24 cellular contexts compared by ENCODE assay signal in the genomic region with DNA sequence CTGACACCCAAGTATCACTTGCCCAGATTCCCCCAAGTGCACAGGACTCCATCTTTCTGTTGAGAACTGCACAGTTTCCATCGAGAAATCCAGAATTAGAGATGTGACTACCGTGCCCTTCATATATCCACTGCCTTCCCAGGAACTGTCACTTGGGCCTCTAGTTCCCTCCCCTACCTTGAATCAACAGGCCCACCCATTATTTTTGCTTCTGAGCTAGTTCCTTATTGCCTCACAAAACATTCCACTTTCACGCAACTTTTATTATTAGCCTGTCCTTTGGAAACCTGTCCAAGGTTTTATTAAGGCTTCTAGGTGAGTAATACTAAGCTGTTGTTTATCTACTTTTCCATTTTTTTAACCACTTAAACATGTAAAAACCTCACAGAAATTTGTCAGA. TPM values are rescaled to one million over a fixed set of nuclear protein-coding genes. Genes with fewer than 3 reads are reported as not detected.
DNase-seq lines count a peak whose midpoint lies in the region; ATAC-seq, FAIRE-seq and TF ChIP-seq lines count a peak whose summit lies in the region.
"Had no signal": no experiment of that assay in that cellular context is flagged by ENCODE, and none has a peak within 500 bp of the region (broad histone marks: within the 10 kb centered on the region; RNA-seq: fewer than 3 reads in every experiment).

No MANE protein-coding gene starts in this region.

- no peaks in the 10 kb centered on the region for H3K27me3 ChIP-seq in DOHH2 (ENCODE audit: control insufficient read depth, low read length)
- H3K27me3 ChIP-seq in PC-3 (ENCODE audit: low read length) = no peaks in the 10 kb centered on the region
- H3K27me3 ChIP-seq in hepatocyte = no peaks in the 10 kb centered on the region
- no peaks in the 10 kb centered on the region for H3K27me3 ChIP-seq in osteoblast (ENCODE audit: insufficient read depth, low read length)
- no peaks in the 10 kb centered on the region for H3K27me3 ChIP-seq in adrenal gland
- H3K27me3 ChIP-seq in pancreas = no peaks in the 10 kb centered on the region
- H3K27me3 ChIP-seq: BLaER1 had no signal

- POLR2A ChIA-PET in PC-3 (lab: Charles Lee; ENCODE audit: unreplicated experiment) = no interaction called here

- 83% methylated on average over 3 of the region's 3 CpGs for WGBS in hepatocyte (ENCODE audit: low lambda C conversion rate, missing lambda C conversion rate)
- WGBS in adrenal gland, 4 donors = 93 to 97% (median 95%) methylated on average over 3 of the region's 3 CpGs
- WGBS in pancreas, 2 donors = 75 to 79% methylated on average over 3 of the region's 3 CpGs

- TF ChIP-seq CTCF in DOHH2 (IDR thresholded peaks at IDR 0.05; ENCODE audit: low read depth, low read length, poor library complexity, severe bottlenecking) (no peak), PC-3 (conservative IDR thresholded peaks at IDR 0.05; ENCODE audit: low read depth, low read length) (no peak), hepatocyte (IDR thresholded peaks at IDR 0.05; ENCODE audit: poor library complexity) (no peak), osteoblast (IDR thresholded peaks at IDR 0.05; ENCODE audit: extremely low read depth, low read depth, low read length) (no peak), adrenal gland (IDR thresholded peaks at IDR 0.05) (no peak), pancreas (IDR thresholded peaks at IDR 0.05) (no peak)

- no peaks in the 10 kb centered on the region for H4K20me1 ChIP-seq in DOHH2 (ENCODE audit: control insufficient read depth, insufficient read depth, low read depth, low read length)
- no peaks in the 10 kb centered on the region for H4K20me1 ChIP-seq in PC-3 (ENCODE audit: low read length)
- no peaks in the 10 kb centered on the region for H4K20me1 ChIP-seq in hepatocyte (ENCODE audit: insufficient read depth, poor library complexity, severe bottlenecking)
- no peaks in the 10 kb centered on the region for H4K20me1 ChIP-seq in osteoblast (ENCODE audit: insufficient read depth, low read length)
- H4K20me1 ChIP-seq: BLaER1 had no signal

- H3K9me2 ChIP-seq in DOHH2 (replicated peaks; ENCODE audit: control insufficient read depth, low read length) (no peaks in the 10 kb centered on the region), PC-3 (replicated peaks; ENCODE audit: low read length) (no peaks in the 10 kb centered on the region), hepatocyte (replicated peaks; ENCODE audit: insufficient read depth) (no peaks in the 10 kb centered on the region)

- H2AFZ ChIP-seq in PC-3 (ENCODE audit: low read length) = no peak overlapping the region
- H2AFZ ChIP-seq in hepatocyte = no peak overlapping the region
- H2AFZ ChIP-seq in osteoblast (ENCODE audit: low read length) = no peak overlapping the region
- H2AFZ ChIP-seq: GM23338 had no signal

- no TSS peak for BruUV-seq in PC-3 (replicated peaks; lab: Mats Ljungman, UMichigan)

- peaks cover 13% of the 10 kb centered on the region for H3F3A ChIP-seq in DOHH2 (ENCODE audit: control insufficient read depth, insufficient read depth)
- no peaks in the 10 kb centered on the region for H3F3A ChIP-seq in PC-3 (ENCODE audit: low read length, unreplicated experiment)

- H3K9ac ChIP-seq in PC-3 (ENCODE audit: low read length) = no peak overlapping the region
- H3K9ac ChIP-seq: BLaER1 had no signal

- H3K4me2 ChIP-seq in DOHH2 (ENCODE audit: low read length) (no peak overlapping the region), PC-3 (ENCODE audit: low read length) (no peak overlapping the region), hepatocyte (no peak overlapping the region), osteoblast (ENCODE audit: insufficient read depth, low read length) (no peak overlapping the region)
- H3K4me2 ChIP-seq: BLaER1, GM23338 had no signal

- H3K4me1 ChIP-seq in DOHH2 (ENCODE audit: control insufficient read depth, low read length) (peaks cover 89% of the 10 kb centered on the region), PC-3 (ENCODE audit: insufficient read depth, low read length) (no peaks in the 10 kb centered on the region), hepatocyte (ENCODE audit: insufficient read depth) (no peaks in the 10 kb centered on the region), osteoblast (ENCODE audit: insufficient read depth, low read length) (no peaks in the 10 kb centered on the region), adrenal gland (replicated peaks in 1 of 2) (no peaks in the 10 kb centered on the region), pancreas (peaks cover 0 to 3% (median 0%) of the 10 kb centered on the region in 3 donors)
- H3K4me1 ChIP-seq: BLaER1, Caco-2 had no signal

- intact Hi-C loops in PC-3 (cut with micrococcal nuclease) = no loop called here
- intact Hi-C loops in adrenal gland (cut with DNase I) = no loop called here
- intact Hi-C loops in pancreas (cut with DNase I) = no loop called here

- H3K36me3 ChIP-seq in DOHH2 (ENCODE audit: control insufficient read depth, low read length) (0 out of 2 replicates have a peak, but pooled peaks cover 3% of the 10 kb centered on the region), PC-3 (ENCODE audit: low read depth, low read length) (no peaks in the 10 kb centered on the region), hepatocyte (replicated peaks; ENCODE audit: insufficient read depth, low read depth) (no peaks in the 10 kb centered on the region), osteoblast (ENCODE audit: insufficient read depth, low read length) (no peaks in the 10 kb centered on the region), adrenal gland (replicated peaks in 1 of 2) (no peaks in the 10 kb centered on the region), pancreas (no peaks in the 10 kb centered on the region)
- H3K36me3 ChIP-seq: BLaER1 had no signal

- H3K9me3 ChIP-seq in DOHH2 (ENCODE audit: control insufficient read depth, insufficient read depth, low read length) = no peaks in the 10 kb centered on the region
- no peaks in the 10 kb centered on the region for H3K9me3 ChIP-seq in PC-3 (ENCODE audit: low read length)
- H3K9me3 ChIP-seq in hepatocyte (ENCODE audit: low read depth) = no peaks in the 10 kb centered on the region
- no peaks in the 10 kb centered on the region for H3K9me3 ChIP-seq in osteoblast (ENCODE audit: low read depth, low read length)
- no peaks in the 10 kb centered on the region for H3K9me3 ChIP-seq in adrenal gland (replicated peaks in 1 of 3)
- H3K9me3 ChIP-seq in pancreas = no peaks in the 10 kb centered on the region
- H3K9me3 ChIP-seq: BLaER1, Caco-2 had no signal

- H3K79me2 ChIP-seq in DOHH2 (ENCODE audit: control insufficient read depth, low read length) (no peaks in the 10 kb centered on the region), PC-3 (ENCODE audit: low read length) (no peaks in the 10 kb centered on the region), hepatocyte (no peaks in the 10 kb centered on the region), osteoblast (ENCODE audit: insufficient read depth, low read length) (no peaks in the 10 kb centered on the region)

- no peak for FAIRE-seq in pancreas (lab: Jason Lieb, UNC)
- FAIRE-seq: A204.1, GM12878, GM19239 had no signal

- no peak for TF ChIP-seq POLR2A in adrenal gland (IDR thresholded peaks at IDR 0.05)

- DNase-seq in PC-3 (peak; percentile 49), hepatocyte (ENCODE audit: low spot score) (peak; percentile 34), osteoblast (ENCODE audit: insufficient read length, low spot score, missing footprints) (peak; percentile 4), adrenal gland (no peak), pancreas (no peak)
- DNase-seq in activated CD4-positive, alpha-beta T cell treated with anti-CD3 and anti-CD28 coated beads for 48 hours = no peak
- DNase-seq: Caco-2; CD4-positive, CD25-positive, alpha-beta regulatory T cell; CD8-positive, alpha-beta T cell; DMS153; DND-41; EL; GDM1; H9 had no signal

- ATAC-seq in PC-3 = peak; percentile 70
- ATAC-seq in pancreas = no peak
- no peak for ATAC-seq in GM19397 (IDR thresholded peaks at IDR 0.05; ENCODE audit: unreplicated experiment)
- ATAC-seq: CD8-positive, alpha-beta T cell; GM12878; GM23338; HCT116 had no signal

- H3K4me3 ChIP-seq in DOHH2 (ENCODE audit: low read length) = no peak overlapping the region
- no peak overlapping the region for H3K4me3 ChIP-seq in PC-3 (ENCODE audit: low read length)
- H3K4me3 ChIP-seq in hepatocyte = no peak overlapping the region
- H3K4me3 ChIP-seq in osteoblast (ENCODE audit: insufficient read depth, low read length) = no peak overlapping the region
- H3K4me3 ChIP-seq in adrenal gland = no peak overlapping the region
- no peak overlapping the region for H3K4me3 ChIP-seq in pancreas
- H3K4me3 ChIP-seq: BLaER1, GM12878, GM23338 had no signal

- H3K27ac ChIP-seq in DOHH2 (ENCODE audit: low read depth, low read length) (0 out of 2 replicates have a peak overlapping the region, but pooled peaks have one; percentile 10), PC-3 (ENCODE audit: low read length) (peak overlapping the region; percentile 41; the same call in 1 of the 2 replicates), hepatocyte (no peak overlapping the region), osteoblast (ENCODE audit: low read depth, low read length) (no peak overlapping the region), adrenal gland (no peak overlapping the region), pancreas (no peak overlapping the region)
- H3K27ac ChIP-seq: 22Rv1, BLaER1, C4-2B had no signal

- CTCF ChIA-PET in PC-3 (lab: Charles Lee) = no interaction called here

RNA-seq across cellular contexts. Expression of a gene that starts 17.1 kb away (rescaled TPM):
- total RNA-seq in PC-3 (2014; rRNA removed) (1.3 and 1.4 TPM in 2 replicates), hepatocyte (4.1 and 5.0 TPM in 2 replicates), osteoblast (17.4 and 19.5 TPM in 2 replicates), adrenal gland (10 to 100 TPM in 1 of 8 donors, 1 to 10 TPM in 7; 4.9 to 10.6 (median 6.9) TPM), pancreas (1 to 10 TPM; 1.0 to 2.2 (median 1.4) TPM)
- polyA plus RNA-seq in hepatocyte (2.7 and 2.9 TPM in 2 replicates), adrenal gland (1 to 10 TPM; 1.5 to 3.8 (median 1.9) TPM), pancreas (1 to 10 TPM in 1 of 2 donors, under 1 TPM in 1; 0.80 to 1.9 TPM)
- total RNA-seq: GM23338, H9 had no signal
- polyA plus RNA-seq: GM23338 had no signal

RNA-seq across cellular contexts. Expression of a gene that starts 47.5 kb away (rescaled TPM):
- 28.6 and 40.1 TPM in 2 replicates for total RNA-seq in PC-3 (2014; rRNA removed)
- total RNA-seq in hepatocyte = 49.3 and 62.3 TPM in 2 replicates
- 24.7 and 26.5 TPM in 2 replicates for polyA plus RNA-seq in hepatocyte
- total RNA-seq in osteoblast = 103 and 104 TPM in 2 replicates
- 10 to 100 TPM; 38.8 to 87.1 (median 54.3) TPM for total RNA-seq in adrenal gland
- polyA plus RNA-seq in adrenal gland = 10 to 100 TPM in 2 of 3 donors, 1 to 10 TPM in 1; 9.9 to 63.7 (median 18.9) TPM
- total RNA-seq in pancreas = 10 to 100 TPM; 14.8 to 30.5 (median 20.7) TPM
- polyA plus RNA-seq in pancreas = 10 to 100 TPM in 1 of 2 donors, 1 to 10 TPM in 1; 8.4 to 18.4 TPM

Comparison
In these comparisons a context has a peak if more than half of its experiments do, and no peak if none do; other contexts are left out.
1. H3K27ac ChIP-seq: peak in DOHH2 (single experiment) and PC-3 (single experiment); none in hepatocyte (single experiment), osteoblast (single experiment), adrenal gland (0 of 5) and pancreas (0 of 4).
2. DNase-seq: peak in PC-3 (single experiment), hepatocyte (single experiment) and osteoblast (single experiment); none in adrenal gland (0 of 7), activated CD4-positive, alpha-beta T cell treated with anti-CD3 and anti-CD28 coated beads for 48 hours (single experiment) and pancreas (0 of 6).